19 cellular contexts compared by ENCODE assay signal in genomic region chr9:121838757-121839669, GRCh38.
DNase-seq lines count a peak whose midpoint lies in the region; ATAC-seq, FAIRE-seq and TF ChIP-seq lines count a peak whose summit lies in the region.
"Had no signal": no experiment of that assay in that cellular context is flagged by ENCODE, and none has a peak within 500 bp of the region (broad histone marks: within the 10 kb centered on the region; RNA-seq: fewer than 3 reads in every experiment).

No MANE protein-coding gene starts in this region.

- no peaks in the 10 kb centered on the region for H3K36me3 Mint-ChIP-seq in GM23338 (ENCODE audit: low read depth)
- H3K36me3 Mint-ChIP-seq in activated T-cell treated with anti-CD3 and anti-CD28 coated beads, Interleukin-2, amount 50 U/mL, for 4 hours (ENCODE audit: insufficient read depth), result peaks cover 2% of the 10 kb centered on the region
- H3K36me3 Mint-ChIP-seq in activated T-helper 17 cell treated with anti-CD3 and anti-CD28 coated beads, Interleukin-2, amount 50 U/mL, for 72 hours (ENCODE audit: low read depth), result no peaks in the 10 kb centered on the region

- H4K20me1 ChIP-seq in GM23338 (replicated peaks; ENCODE audit: insufficient read depth) (no peaks in the 10 kb centered on the region), HepG2 (ENCODE audit: insufficient read depth, low read length) (no peaks in the 10 kb centered on the region)

- no peak overlapping the region for H3K4me2 ChIP-seq in GM23338
- no peak overlapping the region for H3K4me2 ChIP-seq in HepG2 (ENCODE audit: low read depth, low read length)
- H3K4me2 ChIP-seq: KMS-11 had no signal

- H3K9ac ChIP-seq in HepG2 (ENCODE audit: insufficient read depth, low read depth, low read length), result no peak overlapping the region
- H3K9ac ChIP-seq: KMS-11 had no signal

- no peaks in the 10 kb centered on the region for H3F3A ChIP-seq in GM23338 (replicated peaks; ENCODE audit: low read depth)

- H3K9me3 ChIP-seq in A673 (ENCODE audit: low read depth, low read length, poor library complexity, severe bottlenecking) (no peaks in the 10 kb centered on the region), HepG2 (ENCODE audit: low read length) (no peaks in the 10 kb centered on the region)
- H3K9me3 ChIP-seq: psoas muscle, tibial nerve had no signal

- intact Hi-C loops in A673 (cut with micrococcal nuclease; ENCODE audit: unreplicated experiment), result loop anchor here (5.0 kb wide), 1 partner anchor 153 kb away; no protein-coding TSS in a partner anchor
- intact Hi-C loops in HepG2 (cut with micrococcal nuclease; ENCODE audit: unreplicated experiment), result no loop called here

- in situ Hi-C loops in astrocyte of the cerebellum (cut with HindIII; ENCODE audit: low sequenced_read_pairs) (no loop called here), HepG2 (cut with HindIII; ENCODE audit: extremely low pct_ligation_motif_present, low pct_unique_long_range_greater_than_20kb) (no loop called here)

- no peak for TF ChIP-seq POLR2A in HepG2 (IDR thresholded peaks at IDR 0.05; ENCODE audit: insufficient read depth in 1 of 2, low read depth in 2 of 2, low read length in 2 of 2)

- CTCF ChIA-PET in A673 (lab: Charles Lee) (no interaction called here), HepG2 (lab: Yijun Ruan, JAX; ENCODE audit: low intra/inter-chr PET ratio, low total read pairs) (no interaction called here)

- H3K27me3 Mint-ChIP-seq in GM23338 (ENCODE audit: insufficient read depth, low read depth, poor library complexity), result peaks cover 3% of the 10 kb centered on the region
- no peaks in the 10 kb centered on the region for H3K27me3 Mint-ChIP-seq in activated T-cell treated with anti-CD3 and anti-CD28 coated beads, Interleukin-2, amount 50 U/mL, for 4 hours (ENCODE audit: low read depth)
- H3K27me3 Mint-ChIP-seq in activated T-helper 17 cell treated with anti-CD3 and anti-CD28 coated beads, Interleukin-2, amount 50 U/mL, for 72 hours, result no peaks in the 10 kb centered on the region
- H3K27me3 Mint-ChIP-seq: B cell had no signal

- H2AFZ ChIP-seq in GM23338, result peak overlapping the region; percentile 56; the same call in 1 of the 2 replicates
- no peak overlapping the region for H2AFZ ChIP-seq in HepG2 (ENCODE audit: low read length)

- FAIRE-seq in HepG2 (lab: Jason Lieb, UNC), result no peak

- H3K9me2 ChIP-seq in GM23338 (ENCODE audit: insufficient read depth), result no peaks in the 10 kb centered on the region

- no peaks in the 10 kb centered on the region for H3K27me3 ChIP-seq in A673 (replicated peaks; ENCODE audit: insufficient read depth, low read depth, low read length, poor library complexity)
- H3K27me3 ChIP-seq in GM23338 (ENCODE audit: insufficient read depth), result no peaks in the 10 kb centered on the region
- H3K27me3 ChIP-seq in HepG2 (ENCODE audit: control insufficient read depth in 1 of 2, insufficient read depth in 2 of 2, low read length in 2 of 2), result peaks cover 3 to 22% of the 10 kb centered on the region in 2 experiments; a peak in 3 of 5 replicates
- H3K27me3 ChIP-seq: heart left ventricle, tibial nerve had no signal

- H3K4me3 ChIP-seq in A673 (ENCODE audit: low read depth, low read length, poor library complexity, severe bottlenecking) (no peak overlapping the region), GM23338 (no peak overlapping the region), astrocyte of the cerebellum (ENCODE audit: low read depth, low read length) (no peak overlapping the region), HepG2 (replicated peaks in 1 of 3; ENCODE audit: insufficient read depth in 1 of 3, low read depth in 2 of 3, low read length in 3 of 3) (no peak overlapping the region)
- H3K4me3 ChIP-seq: heart left ventricle, psoas muscle, tibial nerve had no signal

- TF ChIP-seq RAD21 in HepG2 (CRISPR knock-in tag; IDR thresholded peaks at IDR 0.05), result no peak

- no peaks in the 10 kb centered on the region for H3K79me2 ChIP-seq in GM23338 (replicated peaks; ENCODE audit: insufficient read depth)
- no peaks in the 10 kb centered on the region for H3K79me2 ChIP-seq in HepG2 (ENCODE audit: insufficient read depth, low read length)

- H3K4me3 Mint-ChIP-seq in GM23338, result no peak overlapping the region
- no peak overlapping the region for H3K4me3 Mint-ChIP-seq in activated T-cell treated with anti-CD3 and anti-CD28 coated beads, Interleukin-2, amount 50 U/mL, for 4 hours
- H3K4me3 Mint-ChIP-seq in activated T-helper 17 cell treated with anti-CD3 and anti-CD28 coated beads, Interleukin-2, amount 50 U/mL, for 72 hours, result no peak overlapping the region
- H3K4me3 Mint-ChIP-seq: B cell had no signal

- H3K4me1 Mint-ChIP-seq in GM23338, result no peaks in the 10 kb centered on the region
- no peaks in the 10 kb centered on the region for H3K4me1 Mint-ChIP-seq in activated T-cell treated with anti-CD3 and anti-CD28 coated beads, Interleukin-2, amount 50 U/mL, for 4 hours (ENCODE audit: low read depth)
- H3K4me1 Mint-ChIP-seq in activated T-helper 17 cell treated with anti-CD3 and anti-CD28 coated beads, Interleukin-2, amount 50 U/mL, for 72 hours, result no peaks in the 10 kb centered on the region

- TF ChIP-seq EP300 in HepG2 (IDR thresholded peaks at IDR 0.05; ENCODE audit: low read depth in 2 of 2, low read length in 2 of 2), result no peak
- TF ChIP-seq EP300 in HepG2 (CRISPR knock-in tag; IDR thresholded peaks at IDR 0.05; ENCODE audit: borderline replicate concordance), result no peak

- peak; percentile 21 for DNase-seq in A673 (ENCODE audit: low spot score)
- peak; percentile 51 for DNase-seq in GM23338 (ENCODE audit: low spot score)
- no peak for DNase-seq in astrocyte of the cerebellum (ENCODE audit: low read depth)
- DNase-seq in HepG2 (ENCODE audit: low spot score), result no peak
- DNase-seq in NCI-H1436 (lab: John Stamatoyannopoulos, UW), result no peak
- no peak for DNase-seq in activated T-cell treated with anti-CD3 and anti-CD28 coated beads, Interleukin-2, amount 50 U/mL, for 4 hours
- DNase-seq: activated CD4-positive, alpha-beta T cell treated with anti-CD3 and anti-CD28 coated beads, Interleukin-2, amount 50 U/mL, for 4 hours; activated naive CD4-positive, alpha-beta T cell; EL; kidney glomerular epithelial cell; NCI-H1694; NCI-H526 treated with DMSO at 0.1 percent for 48 hours; psoas muscle had no signal

- peak; percentile 28; the same call in 1 of the 2 replicates for TF ChIP-seq CTCF in A673 (conservative IDR thresholded peaks at IDR 0.05; ENCODE audit: low read depth, low read length)
- TF ChIP-seq CTCF in GM23338 (conservative IDR thresholded peaks at IDR 0.05; ENCODE audit: low read depth in 2 of 2), result peak; percentile 28 to 49; a peak in 3 of 4 replicates
- TF ChIP-seq CTCF in astrocyte of the cerebellum (IDR thresholded peaks at IDR 0.05; ENCODE audit: low read depth, low read length, missing control alignments), result peak; percentile 40
- 0 out of 2 replicates have a peak, but pooled peaks have one; percentile 13 for TF ChIP-seq CTCF in HepG2 (CRISPR knock-in tag; IDR thresholded peaks at IDR 0.05)

- H3K27ac Mint-ChIP-seq in GM23338, result no peak overlapping the region
- no peak overlapping the region for H3K27ac Mint-ChIP-seq in activated T-helper 17 cell treated with anti-CD3 and anti-CD28 coated beads, Interleukin-2, amount 50 U/mL, for 72 hours
- H3K27ac Mint-ChIP-seq: B cell had no signal

- POLR2A ChIA-PET in A673 (lab: Charles Lee; ENCODE audit: low non-redundant PET) (no interaction called here), HepG2 (lab: Yijun Ruan, JAX) (no interaction called here)

- H3K27ac ChIP-seq in A673 (ENCODE audit: low read depth, low read length, poor library complexity, severe bottlenecking) (no peak overlapping the region), GM23338 (ENCODE audit: low read depth) (no peak overlapping the region), HepG2 (ENCODE audit: extremely low read length, insufficient read depth, low read length) (no peak overlapping the region)
- H3K27ac ChIP-seq: heart left ventricle, KMS-11, psoas muscle, tibial nerve had no signal

- H3K4me1 ChIP-seq in A673 (ENCODE audit: insufficient read depth, low read length, poor library complexity, severe bottlenecking) (no peaks in the 10 kb centered on the region), GM23338 (ENCODE audit: insufficient read depth) (peaks cover 9% of the 10 kb centered on the region; the same call in 1 of the 2 replicates), HepG2 (ENCODE audit: insufficient read depth, low read length) (peaks cover 20% of the 10 kb centered on the region)
- H3K4me1 ChIP-seq: tibial nerve had no signal

- H3K9me3 Mint-ChIP-seq in GM23338, result no peaks in the 10 kb centered on the region
- peaks cover under 1% of the 10 kb centered on the region for H3K9me3 Mint-ChIP-seq in activated T-cell treated with anti-CD3 and anti-CD28 coated beads, Interleukin-2, amount 50 U/mL, for 4 hours
- no peaks in the 10 kb centered on the region for H3K9me3 Mint-ChIP-seq in activated T-helper 17 cell treated with anti-CD3 and anti-CD28 coated beads, Interleukin-2, amount 50 U/mL, for 72 hours

- no peaks in the 10 kb centered on the region for H3K36me3 ChIP-seq in A673 (ENCODE audit: insufficient read depth, low read length, poor library complexity, severe bottlenecking)
- H3K36me3 ChIP-seq in GM23338 (ENCODE audit: insufficient read depth), result no peaks in the 10 kb centered on the region
- H3K36me3 ChIP-seq in HepG2 (replicated peaks in 1 of 2; ENCODE audit: control insufficient read depth in 1 of 2, insufficient read depth in 2 of 2, low read length in 2 of 2), result no peaks in the 10 kb centered on the region
- H3K36me3 ChIP-seq: heart left ventricle, tibial nerve had no signal

- BruUV-seq in A673 (replicated peaks; lab: Mats Ljungman, UMichigan), result no TSS peak
- no TSS peak for BruUV-seq in HepG2 (replicated peaks; lab: Mats Ljungman, UMichigan)

- 46% methylated on average over 23 of the region's 23 CpGs for whole genome bisulfite sequencing in HepG2 (ENCODE audit: low lambda C conversion rate)

- ATAC-seq in GM23338, result peak; percentile 84
- no peak for ATAC-seq in HepG2
- ATAC-seq in activated T-cell treated with anti-CD3 and anti-CD28 coated beads, Interleukin-2, amount 50 U/mL, for 4 hours, result no peak
- no peak for ATAC-seq in GM21367 (IDR thresholded peaks at IDR 0.05; ENCODE audit: unreplicated experiment)
- ATAC-seq in activated T-helper 17 cell treated with anti-CD3 and anti-CD28 coated beads, Interleukin-2, amount 50 U/mL, for 72 hours (replicated peaks), result no peak
- ATAC-seq: heart left ventricle, psoas muscle had no signal

TF ChIP-seq in HepG2, 621 proteins besides CTCF, POLR2A, EP300 and RAD21 (continues in another document):
- TF ChIP-seq, protein P1, sequence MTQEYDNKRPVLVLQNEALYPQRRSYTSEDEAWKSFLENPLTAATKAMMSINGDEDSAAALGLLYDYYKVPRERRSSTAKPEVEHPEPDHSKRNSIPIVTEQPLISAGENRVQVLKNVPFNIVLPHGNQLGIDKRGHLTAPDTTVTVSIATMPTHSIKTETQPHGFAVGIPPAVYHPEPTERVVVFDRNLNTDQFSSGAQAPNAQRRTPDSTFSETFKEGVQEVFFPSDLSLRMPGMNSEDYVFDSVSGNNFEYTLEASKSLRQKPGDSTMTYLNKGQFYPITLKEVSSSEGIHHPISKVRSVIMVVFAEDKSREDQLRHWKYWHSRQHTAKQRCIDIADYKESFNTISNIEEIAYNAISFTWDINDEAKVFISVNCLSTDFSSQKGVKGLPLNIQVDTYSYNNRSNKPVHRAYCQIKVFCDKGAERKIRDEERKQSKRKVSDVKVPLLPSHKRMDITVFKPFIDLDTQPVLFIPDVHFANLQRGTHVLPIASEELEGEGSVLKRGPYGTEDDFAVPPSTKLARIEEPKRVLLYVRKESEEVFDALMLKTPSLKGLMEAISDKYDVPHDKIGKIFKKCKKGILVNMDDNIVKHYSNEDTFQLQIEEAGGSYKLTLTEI (CRISPR knock-in tag; conservative IDR thresholded peaks at IDR 0.05), result no peak

Comparison
In these comparisons a context has a peak if more than half of its experiments do, and no peak if none do; other contexts are left out.
1. DNase-seq: peak in A673 (single experiment) and GM23338 (single experiment); none in astrocyte of the cerebellum (single experiment), HepG2 (single experiment), NCI-H1436 (single experiment) and activated T-cell treated with anti-CD3 and anti-CD28 coated beads, Interleukin-2, amount 50 U/mL, for 4 hours (single experiment).
2. Peak in every context shown above with its lines, with median percentiles within 50 percentile points of each other: CTCF ChIP-seq.